In the genomic region with DNA sequence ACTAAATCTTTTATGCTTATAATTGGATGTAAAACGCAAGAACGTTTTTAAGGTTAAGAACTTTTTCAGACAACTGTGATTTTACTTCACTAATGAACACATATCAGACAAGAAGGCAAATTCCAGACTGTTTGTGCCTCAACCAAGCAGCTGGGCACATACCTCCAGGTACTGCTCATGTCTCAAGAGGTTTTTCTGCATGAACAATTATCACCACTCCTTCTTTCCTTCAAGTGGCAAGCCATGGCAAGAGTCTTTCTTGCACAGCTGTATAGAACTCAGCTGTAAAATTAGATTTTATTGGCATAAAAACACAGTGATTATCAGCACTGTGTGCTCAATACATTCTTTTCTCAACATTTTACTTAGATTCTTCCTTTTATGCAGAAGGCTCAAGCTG, we compare ENCODE assay signal across 10 cellular contexts.
A peak's percentile ranks its signal among the peaks of the same experiment; 100 is the strongest.
DNase-seq lines count a peak whose midpoint lies in the region; ATAC-seq and TF ChIP-seq lines count a peak whose summit lies in the region.
"Had no signal": no experiment of that assay in that cellular context is flagged by ENCODE, and none has a peak within 500 bp of the region (broad histone marks: within the 10 kb centered on the region; RNA-seq: fewer than 3 reads in every experiment).

No MANE protein-coding gene starts in this region.

- peaks cover 4% of the 10 kb centered on the region for H3K36me3 Mint-ChIP-seq in CD4-positive, alpha-beta T cell (ENCODE audit: low read depth)
- H3K36me3 Mint-ChIP-seq in chondrocyte (ENCODE audit: low read depth) = peaks cover 5% of the 10 kb centered on the region
- peaks cover 0 to 22% (median 0%) of the 10 kb centered on the region in 5 donors for H3K36me3 Mint-ChIP-seq in naive thymus-derived CD4-positive, alpha-beta T cell

- H3K27me3 ChIP-seq in CD4-positive, alpha-beta T cell (ENCODE audit: control insufficient read depth, insufficient read depth, low read length) = no peaks in the 10 kb centered on the region
- no peaks in the 10 kb centered on the region for H3K27me3 ChIP-seq in naive thymus-derived CD4-positive, alpha-beta T cell (ENCODE audit: control insufficient read depth in 2 of 2, insufficient read depth in 2 of 2, low read length in 2 of 2)
- H3K27me3 ChIP-seq: heart left ventricle had no signal

- POLR2A ChIA-PET in CD4-positive, alpha-beta T cell (lab: Charles Lee) = no interaction called here
- POLR2A ChIA-PET in naive thymus-derived CD4-positive, alpha-beta T cell (lab: Charles Lee) = interaction anchor here (0.7 to 1.0 kb wide), 3 partner anchors 15 to 810 kb away, joined by 3 to 6 read pairs (median 3); partner anchors contain the start of gene TNFSF10
- POLR2A ChIA-PET in HEK293T (lab: Yijun Ruan, JAX) = no interaction called here

- no peaks in the 10 kb centered on the region for H3K36me3 ChIP-seq in naive thymus-derived CD4-positive, alpha-beta T cell (ENCODE audit: control insufficient read depth in 2 of 3, insufficient read depth in 3 of 3, low read length in 3 of 3)
- H3K36me3 ChIP-seq: heart left ventricle had no signal

- H3K27me3 Mint-ChIP-seq in CD4-positive, alpha-beta T cell = no peaks in the 10 kb centered on the region
- no peaks in the 10 kb centered on the region for H3K27me3 Mint-ChIP-seq in chondrocyte (ENCODE audit: low read depth)
- peaks cover 0 to 9% (median 0%) of the 10 kb centered on the region in 5 donors for H3K27me3 Mint-ChIP-seq in naive thymus-derived CD4-positive, alpha-beta T cell

- peaks cover 94% of the 10 kb centered on the region for H3K4me1 Mint-ChIP-seq in CD4-positive, alpha-beta T cell (ENCODE audit: low read depth)
- peaks cover 96% of the 10 kb centered on the region for H3K4me1 Mint-ChIP-seq in chondrocyte (ENCODE audit: low read depth)
- H3K4me1 Mint-ChIP-seq in naive thymus-derived CD4-positive, alpha-beta T cell = peaks cover 72 to 98% (median 95%) of the 10 kb centered on the region in 7 donors

- ATAC-seq in CD4-positive, alpha-beta T cell (ENCODE audit: poor library complexity) = no peak
- no peak for ATAC-seq in naive thymus-derived CD4-positive, alpha-beta T cell

- TF ChIP-seq CTCF in CD4-positive, alpha-beta T cell (IDR thresholded peaks at IDR 0.05) = no peak
- TF ChIP-seq CTCF in chondrocyte (IDR thresholded peaks at IDR 0.05) = no peak

- CTCF ChIA-PET in CD4-positive, alpha-beta T cell (lab: Charles Lee) = interaction anchor here (1.2 kb wide), 1 partner anchor 11 kb away, joined by 3 read pairs; no protein-coding TSS in a partner anchor
- CTCF ChIA-PET in naive thymus-derived CD4-positive, alpha-beta T cell (lab: Charles Lee) = interaction anchor here (0.5 to 0.6 kb wide), 3 partner anchors 36 to 1238 kb away, joined by 3 to 5 read pairs (median 4); no protein-coding TSS in a partner anchor
- CTCF ChIA-PET in HEK293T (lab: Yijun Ruan, JAX) = no interaction called here

- H3K9me3 Mint-ChIP-seq in CD4-positive, alpha-beta T cell = no peaks in the 10 kb centered on the region
- H3K9me3 Mint-ChIP-seq in chondrocyte (ENCODE audit: low read depth) = no peaks in the 10 kb centered on the region
- H3K9me3 Mint-ChIP-seq in naive thymus-derived CD4-positive, alpha-beta T cell = peaks cover 0 to 5% (median 0%) of the 10 kb centered on the region in 11 donors

- no peak overlapping the region for H3K4me3 ChIP-seq in naive thymus-derived CD4-positive, alpha-beta T cell (ENCODE audit: low read length)
- H3K4me3 ChIP-seq: heart left ventricle had no signal

- H3K9me3 ChIP-seq in CD4-positive, alpha-beta T cell (ENCODE audit: control insufficient read depth, low read length) = no peaks in the 10 kb centered on the region
- no peaks in the 10 kb centered on the region for H3K9me3 ChIP-seq in naive thymus-derived CD4-positive, alpha-beta T cell (ENCODE audit: control insufficient read depth in 2 of 3, low read length in 3 of 3)
- H3K9me3 ChIP-seq: heart left ventricle had no signal

- DNase-seq in CD4-positive, alpha-beta T cell = no peak
- DNase-seq in M059J (ENCODE audit: low read depth) = peak; percentile 79
- no peak for DNase-seq in chondrocyte (ENCODE audit: low spot score)
- no peak for DNase-seq in naive thymus-derived CD4-positive, alpha-beta T cell
- DNase-seq in HEK293T (ENCODE audit: extremely low spot score) = no peak
- no peak for DNase-seq in cerebellar cortex (ENCODE audit: low spot score)
- no peak for DNase-seq in stimulated activated CD4-positive, alpha-beta T cell treated with anti-CD3 and anti-CD28 coated beads, Interleukin-2, amount 100 ng/mL, for 48 hours
- no peak for DNase-seq in GF-D8 (lab: John Stamatoyannopoulos, UW)
- DNase-seq: small intestine had no signal

- H3K4me3 Mint-ChIP-seq in CD4-positive, alpha-beta T cell = no peak overlapping the region
- peak overlapping the region; percentile 14 for H3K4me3 Mint-ChIP-seq in chondrocyte (ENCODE audit: unreplicated experiment)
- peak overlapping the region in 5 of 10 donors; percentile 53 to 81 (median 62) for H3K4me3 Mint-ChIP-seq in naive thymus-derived CD4-positive, alpha-beta T cell

- H3K27ac Mint-ChIP-seq in CD4-positive, alpha-beta T cell = peak overlapping the region; percentile 87
- H3K27ac Mint-ChIP-seq in chondrocyte (ENCODE audit: unreplicated experiment) = peak overlapping the region; percentile 95
- H3K27ac Mint-ChIP-seq in naive thymus-derived CD4-positive, alpha-beta T cell = peak overlapping the region in 8 of 9 donors; percentile 64 to 92 (median 84)

- peaks cover 36 to 85% of the 10 kb centered on the region in 2 donors for H3K4me1 ChIP-seq in naive thymus-derived CD4-positive, alpha-beta T cell (ENCODE audit: control insufficient read depth in 2 of 2, insufficient read depth in 2 of 2, low read length in 2 of 2)

- no peak overlapping the region for H3K27ac ChIP-seq in CD4-positive, alpha-beta T cell (ENCODE audit: low read depth, low read length)
- peak overlapping the region; percentile 40 for H3K27ac ChIP-seq in naive thymus-derived CD4-positive, alpha-beta T cell (ENCODE audit: low read depth, low read length)

- intact Hi-C loops in CD4-positive, alpha-beta T cell (cut with DNase I, micrococcal nuclease) = loop anchor here in 1 of 2 experiments (5.0 kb wide), 1 partner anchor 36 kb away; no protein-coding TSS in a partner anchor
- intact Hi-C loops in naive thymus-derived CD4-positive, alpha-beta T cell (cut with micrococcal nuclease) = loop anchor here (1.0 to 10.0 kb wide), 8 partner anchors 8 to 1749 kb away; partner anchors contain the start of genes ECT2 (in 1 of the 2), SKIL (in 1 of the 2) and TNIK (in 1 of the 2)

TF ChIP-seq in HEK293T, 16 proteins besides CTCF, POLR2A, EP300 and RAD21:
- no peak for TF ChIP-seq FOXA1 (IDR thresholded peaks at IDR 0.05)
- TF ChIP-seq ZNF384 (IDR thresholded peaks at IDR 0.05) = no peak
- no peak for TF ChIP-seq TARDBP (IDR thresholded peaks at IDR 0.05)
- TF ChIP-seq ELF4 (IDR thresholded peaks at IDR 0.05) = no peak
- no peak for TF ChIP-seq CTBP1 (IDR thresholded peaks at IDR 0.05; ENCODE audit: borderline replicate concordance)
- TF ChIP-seq BHLHE40 (IDR thresholded peaks at IDR 0.05; ENCODE audit: borderline replicate concordance) = no peak
